8 cellular contexts compared by ENCODE assay signal in genomic region chr4:164731827-164732474, GRCh38. TPM values are rescaled to one million over a fixed set of nuclear protein-coding genes. Genes with fewer than 3 reads are reported as not detected.
DNase-seq lines count a peak whose midpoint lies in the region; ATAC-seq and TF ChIP-seq lines count a peak whose summit lies in the region.

No MANE protein-coding gene starts in this region.

- H3K9me3 Mint-ChIP-seq in CD8-positive, alpha-beta T cell: no peaks in the 10 kb centered on the region
- no peaks in the 10 kb centered on the region for H3K9me3 Mint-ChIP-seq in activated naive CD4-positive, alpha-beta T cell treated with anti-CD3 and anti-CD28 coated beads, Interleukin-2, amount 10 ng/mL, durations not matched to agents 7 days and 5 days

- H3K4me1 ChIP-seq in CD8-positive, alpha-beta T cell (ENCODE audit: insufficient read depth, low read length): no peaks in the 10 kb centered on the region

- no peak overlapping the region for H3K4me3 ChIP-seq in CD8-positive, alpha-beta T cell (ENCODE audit: low read depth, low read length)

- TF ChIP-seq CTCF in CD8-positive, alpha-beta T cell (IDR thresholded peaks at IDR 0.05): peak; percentile 88

- no peak overlapping the region for H3K4me3 Mint-ChIP-seq in CD8-positive, alpha-beta T cell
- H3K4me3 Mint-ChIP-seq in activated naive CD4-positive, alpha-beta T cell treated with anti-CD3 and anti-CD28 coated beads, Interleukin-2, amount 10 ng/mL, durations not matched to agents 7 days and 5 days: no peak overlapping the region

- no peaks in the 10 kb centered on the region for H3K9me3 ChIP-seq in CD8-positive, alpha-beta T cell (ENCODE audit: low read length)

- POLR2A ChIA-PET in CD8-positive, alpha-beta T cell (lab: Charles Lee): no interaction called here

- H3K4me1 Mint-ChIP-seq in CD8-positive, alpha-beta T cell (ENCODE audit: low read depth): no peaks in the 10 kb centered on the region
- H3K4me1 Mint-ChIP-seq in activated naive CD4-positive, alpha-beta T cell treated with anti-CD3 and anti-CD28 coated beads, Interleukin-2, amount 10 ng/mL, durations not matched to agents 7 days and 5 days: peaks cover 4% of the 10 kb centered on the region

- no peak overlapping the region for H3K27ac ChIP-seq in CD8-positive, alpha-beta T cell (ENCODE audit: low read depth, low read length)

- ATAC-seq in CD8-positive, alpha-beta T cell: peak; percentile 44
- ATAC-seq in GM19023 (IDR thresholded peaks at IDR 0.05; ENCODE audit: unreplicated experiment): peak; percentile 68
- peak; percentile 74 for ATAC-seq in HG03280 (IDR thresholded peaks at IDR 0.05; ENCODE audit: unreplicated experiment)

- H3K36me3 ChIP-seq in CD8-positive, alpha-beta T cell (ENCODE audit: insufficient read depth, low read length): no peaks in the 10 kb centered on the region

- peak in 5 of 7 experiments; percentile 15 to 52 (median 37) for DNase-seq in CD8-positive, alpha-beta T cell
- DNase-seq in RKO (ENCODE audit: low spot score): peak; percentile 50
- peak; percentile 55 for DNase-seq in activated naive CD4-positive, alpha-beta T cell treated with anti-CD3 and anti-CD28 coated beads, Interleukin-2, amount 10 ng/mL, durations not matched to agents 7 days and 5 days
- peak; percentile 32 to 89 (median 71) for DNase-seq in head of caudate nucleus
- peak; percentile 27 for DNase-seq in renal cortical epithelial cell (ENCODE audit: low read depth)
- no peak for DNase-seq in amniotic stem cell (lab: John Stamatoyannopoulos, UW)

- CTCF ChIA-PET in CD8-positive, alpha-beta T cell (lab: Charles Lee): interaction anchor here (0.7 to 3.8 kb wide), 11 partner anchors 8 to 1246 kb away, joined by 3 to 28 read pairs (median 4); no protein-coding TSS in a partner anchor
- CTCF ChIA-PET in activated naive CD4-positive, alpha-beta T cell treated with anti-CD3 and anti-CD28 coated beads, Interleukin-2, amount 10 ng/mL, durations not matched to agents 7 days and 5 days (lab: Charles Lee): interaction anchor here (0.8 to 3.2 kb wide), 10 partner anchors 13 to 1181 kb away, joined by 3 to 24 read pairs (median 6); no protein-coding TSS in a partner anchor

- no peaks in the 10 kb centered on the region for H3K36me3 Mint-ChIP-seq in CD8-positive, alpha-beta T cell
- H3K36me3 Mint-ChIP-seq in activated naive CD4-positive, alpha-beta T cell treated with anti-CD3 and anti-CD28 coated beads, Interleukin-2, amount 10 ng/mL, durations not matched to agents 7 days and 5 days: no peaks in the 10 kb centered on the region

- intact Hi-C loops in CD8-positive, alpha-beta T cell (cut with DNase I, micrococcal nuclease): loop anchor here (1.0 to 5.0 kb wide), 4 partner anchors 1182 to 1250 kb away; no protein-coding TSS in a partner anchor
- intact Hi-C loops in head of caudate nucleus (cut with DNase I): loop anchor here (5.0 kb wide), 1 partner anchor 1175 kb away; no protein-coding TSS in a partner anchor

- H3K27ac Mint-ChIP-seq in CD8-positive, alpha-beta T cell: no peak overlapping the region
- no peak overlapping the region for H3K27ac Mint-ChIP-seq in activated naive CD4-positive, alpha-beta T cell treated with anti-CD3 and anti-CD28 coated beads, Interleukin-2, amount 10 ng/mL, durations not matched to agents 7 days and 5 days

- peaks cover 10% of the 10 kb centered on the region for H3K27me3 Mint-ChIP-seq in CD8-positive, alpha-beta T cell (ENCODE audit: low read depth)
- H3K27me3 Mint-ChIP-seq in activated naive CD4-positive, alpha-beta T cell treated with anti-CD3 and anti-CD28 coated beads, Interleukin-2, amount 10 ng/mL, durations not matched to agents 7 days and 5 days: no peaks in the 10 kb centered on the region

- no peaks in the 10 kb centered on the region for H3K27me3 ChIP-seq in CD8-positive, alpha-beta T cell (ENCODE audit: insufficient read depth, low read length)

RNA-seq across cellular contexts. Expression of gene SMIM31, which starts 22.0 kb away (rescaled TPM):
- total RNA-seq in CD8-positive, alpha-beta T cell: not detected
- 0.05 TPM in 1 of 2 replicates, not detected in the other for total RNA-seq in renal cortical epithelial cell
